In the genomic region with DNA sequence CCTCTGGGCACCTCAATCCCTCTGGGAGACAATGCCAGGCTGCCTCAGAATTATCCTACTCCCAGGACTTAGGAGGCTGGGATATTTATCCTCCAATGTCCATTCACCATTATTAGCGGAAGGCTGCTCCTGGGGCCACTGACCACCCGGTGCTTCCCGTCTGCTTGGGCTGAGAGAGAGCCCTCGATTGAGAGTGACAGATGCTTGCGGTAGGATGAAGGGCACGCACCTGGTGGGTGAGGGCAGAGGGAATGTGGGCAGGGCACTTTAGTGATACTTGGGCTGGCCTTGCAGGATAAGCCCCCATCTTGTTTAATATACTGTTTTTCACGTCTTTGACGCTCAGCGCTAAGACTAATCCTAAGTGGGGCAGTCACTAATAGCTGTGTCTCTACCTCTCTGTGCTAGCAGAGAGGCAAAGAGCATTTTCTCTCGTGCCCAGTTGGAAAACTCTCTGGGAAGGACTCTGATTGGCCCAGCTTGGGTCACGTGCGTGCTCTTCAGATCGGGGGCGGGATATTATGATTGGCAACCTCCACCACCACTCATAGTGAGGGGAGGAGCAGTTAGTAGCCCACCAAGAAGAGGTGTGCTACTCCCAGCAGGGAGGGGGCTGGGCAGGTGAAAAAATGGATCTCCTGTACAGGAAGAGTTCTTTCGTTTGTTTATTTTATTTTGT, we compare ENCODE assay signal across 12 cellular contexts. TPM values are rescaled to one million over a fixed set of nuclear protein-coding genes. Genes with fewer than 3 reads are reported as not detected.
DNase-seq lines count a peak whose midpoint lies in the region; ATAC-seq, FAIRE-seq and TF ChIP-seq lines count a peak whose summit lies in the region.
"Had no signal": no experiment of that assay in that cellular context is flagged by ENCODE, and none has a peak within 500 bp of the region (broad histone marks: within the 10 kb centered on the region; RNA-seq: fewer than 3 reads in every experiment).

No MANE protein-coding gene starts in this region.

- H3K36me3 Mint-ChIP-seq in astrocyte (ENCODE audit: low read depth, unreplicated experiment) = no peaks in the 10 kb centered on the region
- H3K36me3 Mint-ChIP-seq in CD8-positive, alpha-beta T cell = peaks cover 17% of the 10 kb centered on the region

- H3K4me1 Mint-ChIP-seq in astrocyte (ENCODE audit: low read depth, unreplicated experiment) = no peaks in the 10 kb centered on the region
- no peaks in the 10 kb centered on the region for H3K4me1 Mint-ChIP-seq in CD8-positive, alpha-beta T cell (ENCODE audit: low read depth)

- no peak overlapping the region for H2AK5ac ChIP-seq in mesenchymal stem cell (ENCODE audit: low read length, severe bottlenecking)

- WGBS in mesenchymal stem cell = 61% methylated on average over 10 of the region's 15 CpGs

- no peak for ATAC-seq in CD8-positive, alpha-beta T cell

- H2BK12ac ChIP-seq in mesenchymal stem cell (ENCODE audit: low read length in 2 of 2) = no peak overlapping the region

- no peaks in the 10 kb centered on the region for H3K79me1 ChIP-seq in mesenchymal stem cell (replicated peaks; ENCODE audit: low read length, poor library complexity, severe bottlenecking)

- no peak overlapping the region for H3K27ac ChIP-seq in astrocyte (ENCODE audit: low read depth, low read length)
- no peak overlapping the region for H3K27ac ChIP-seq in mesenchymal stem cell (ENCODE audit: low read length, poor library complexity, severe bottlenecking)
- no peak overlapping the region for H3K27ac ChIP-seq in caudate nucleus (ENCODE audit: low read depth, low read length)
- no peak overlapping the region for H3K27ac ChIP-seq in CD8-positive, alpha-beta T cell (ENCODE audit: low read depth, low read length)

- H3K4me3 Mint-ChIP-seq in astrocyte (ENCODE audit: unreplicated experiment) = no peak overlapping the region
- no peak overlapping the region for H3K4me3 Mint-ChIP-seq in CD8-positive, alpha-beta T cell
- H3K4me3 Mint-ChIP-seq: immature natural killer cell had no signal

- no peak for FAIRE-seq in astrocyte (lab: Jason Lieb, UNC)

- no peak overlapping the region for H3K4ac ChIP-seq in mesenchymal stem cell (ENCODE audit: low read depth in 1 of 2, low read length in 2 of 2)

- peak; percentile 9 for DNase-seq in DMS153 (lab: John Stamatoyannopoulos, UW)
- no peak for DNase-seq in DMS153 treated with DMSO at 0.1 percent for 48 hours (lab: John Stamatoyannopoulos, UW; ENCODE audit: unreplicated experiment)
- peak; percentile 27 for DNase-seq in NCI-H1436 treated with DMSO at 0.1 percent for 48 hours (lab: John Stamatoyannopoulos, UW)
- peak; percentile 16 for DNase-seq in astrocyte (ENCODE audit: low read depth)
- DNase-seq in mesenchymal stem cell = peak; percentile 46
- no peak for DNase-seq in caudate nucleus (lab: John Stamatoyannopoulos, UW)
- no peak for DNase-seq in activated CD8-positive, alpha-beta memory T cell treated with anti-CD3 and anti-CD28 coated beads, Interleukin-2, amount 50 U/mL, for 48 hours
- DNase-seq in CD8-positive, alpha-beta T cell = no peak
- DNase-seq: 8988T, MV-4-11, T-helper 9 cell had no signal

- no peaks in the 10 kb centered on the region for H3K36me3 ChIP-seq in astrocyte (ENCODE audit: insufficient read depth, low read length)
- H3K36me3 ChIP-seq in mesenchymal stem cell (ENCODE audit: control insufficient read depth in 1 of 2, insufficient read depth in 2 of 2, low read depth in 1 of 2, low read length in 2 of 2) = no peaks in the 10 kb centered on the region
- H3K36me3 ChIP-seq in CD8-positive, alpha-beta T cell (ENCODE audit: insufficient read depth, low read length) = no peaks in the 10 kb centered on the region

- H3K4me2 ChIP-seq in astrocyte (ENCODE audit: low read length) (no peak overlapping the region), mesenchymal stem cell (ENCODE audit: low read length, poor library complexity, severe bottlenecking) (no peak overlapping the region)

- H3K4me1 ChIP-seq in astrocyte (ENCODE audit: insufficient read depth, low read length) (no peaks in the 10 kb centered on the region), mesenchymal stem cell (ENCODE audit: control insufficient read depth, insufficient read depth, low read depth, low read length) (peaks cover 1% of the 10 kb centered on the region)
- no peaks in the 10 kb centered on the region for H3K4me1 ChIP-seq in CD8-positive, alpha-beta T cell (ENCODE audit: insufficient read depth, low read length)

- H3K9me3 Mint-ChIP-seq in astrocyte (ENCODE audit: unreplicated experiment) = peaks cover 5% of the 10 kb centered on the region
- no peaks in the 10 kb centered on the region for H3K9me3 Mint-ChIP-seq in CD8-positive, alpha-beta T cell
- H3K9me3 Mint-ChIP-seq: immature natural killer cell had no signal

- H2BK15ac ChIP-seq in mesenchymal stem cell (ENCODE audit: low read depth, poor library complexity, severe bottlenecking) = no peak overlapping the region

- POLR2A ChIA-PET in CD8-positive, alpha-beta T cell (lab: Charles Lee) = no interaction called here

- intact Hi-C loops in CD8-positive, alpha-beta T cell (cut with DNase I, micrococcal nuclease) = no loop called here

- H3K18ac ChIP-seq in mesenchymal stem cell (ENCODE audit: low read depth in 1 of 2, low read length in 2 of 2) = no peak overlapping the region

- no peak for TF ChIP-seq CTCF in astrocyte (IDR thresholded peaks at IDR 0.05; ENCODE audit: insufficient read depth, low read depth, low read length)
- no peak for TF ChIP-seq CTCF in CD8-positive, alpha-beta T cell (IDR thresholded peaks at IDR 0.05)

- peak overlapping the region; percentile 47 for H4K8ac ChIP-seq in mesenchymal stem cell (ENCODE audit: low read length)

- H3K27ac Mint-ChIP-seq in astrocyte (ENCODE audit: unreplicated experiment) = no peak overlapping the region
- H3K27ac Mint-ChIP-seq in CD8-positive, alpha-beta T cell = no peak overlapping the region

- H3K4me3 ChIP-seq in astrocyte (ENCODE audit: insufficient read depth, low read depth, low read length) (no peak overlapping the region), mesenchymal stem cell (ENCODE audit: insufficient read depth in 1 of 2, low read depth in 1 of 2, low read length in 2 of 2) (no peak overlapping the region)
- no peak overlapping the region for H3K4me3 ChIP-seq in CD8-positive, alpha-beta T cell (ENCODE audit: low read depth, low read length)

- peaks cover 27% of the 10 kb centered on the region for H3K27me3 Mint-ChIP-seq in astrocyte (ENCODE audit: low read depth, unreplicated experiment)
- no peaks in the 10 kb centered on the region for H3K27me3 Mint-ChIP-seq in CD8-positive, alpha-beta T cell (ENCODE audit: low read depth)

- H3K23ac ChIP-seq in mesenchymal stem cell (ENCODE audit: low read length in 2 of 2) = no peak overlapping the region

- H3K9ac ChIP-seq in astrocyte (ENCODE audit: low read length) (no peak overlapping the region), mesenchymal stem cell (ENCODE audit: low read length) (no peak overlapping the region)

- no peaks in the 10 kb centered on the region for H4K20me1 ChIP-seq in astrocyte (ENCODE audit: insufficient read depth, low read length)

- H3K27me3 ChIP-seq in astrocyte (ENCODE audit: insufficient read depth, low read length) (peaks cover 20% of the 10 kb centered on the region), mesenchymal stem cell (ENCODE audit: control insufficient read depth in 1 of 2, insufficient read depth in 1 of 2, low read length in 2 of 2) (peaks cover 11 to 36% of the 10 kb centered on the region in 2 experiments)
- H3K27me3 ChIP-seq in CD8-positive, alpha-beta T cell (ENCODE audit: insufficient read depth, low read length) = no peaks in the 10 kb centered on the region

- H2BK120ac ChIP-seq in mesenchymal stem cell (ENCODE audit: low read depth, low read length) = no peak overlapping the region

- no peaks in the 10 kb centered on the region for H3K79me2 ChIP-seq in astrocyte (ENCODE audit: insufficient read depth, low read length)

- CTCF ChIA-PET in CD8-positive, alpha-beta T cell (lab: Charles Lee) = interaction anchor here (3.3 kb wide), 1 partner anchor 27 kb away, joined by 10 read pairs; a partner anchor contains a TSS

- no peak overlapping the region for H3K14ac ChIP-seq in mesenchymal stem cell (ENCODE audit: low read length in 2 of 2)

- no peak overlapping the region for H4K91ac ChIP-seq in mesenchymal stem cell (ENCODE audit: low read length)

- H3K9me3 ChIP-seq in astrocyte (ENCODE audit: insufficient read depth, low read depth, low read length) (no peaks in the 10 kb centered on the region), mesenchymal stem cell (ENCODE audit: control insufficient read depth, low read length) (no peaks in the 10 kb centered on the region)
- H3K9me3 ChIP-seq in CD8-positive, alpha-beta T cell (ENCODE audit: low read length) = no peaks in the 10 kb centered on the region

- H2AFZ ChIP-seq in astrocyte (ENCODE audit: low read depth, low read length) = peak overlapping the region; percentile 24
- no peak overlapping the region for H2AFZ ChIP-seq in mesenchymal stem cell (ENCODE audit: low read depth, low read length)

- H2BK5ac ChIP-seq in mesenchymal stem cell (ENCODE audit: low read depth, low read length, poor library complexity, severe bottlenecking) = no peak overlapping the region

RNA-seq across cellular contexts. Expression of a gene that starts 10.6 kb away (rescaled TPM):
- total RNA-seq in astrocyte = 4.8 and 5.4 TPM in 2 replicates
- 3.6 TPM for polyA plus RNA-seq in mesenchymal stem cell (2013, experiment 1 of 2)
- polyA plus RNA-seq in mesenchymal stem cell (2013, experiment 2 of 2) = 3.5 TPM
- total RNA-seq in CD8-positive, alpha-beta T cell = not detected

RNA-seq across cellular contexts. Expression of a gene that starts 26.2 kb away (rescaled TPM):
- total RNA-seq in astrocyte = not detected in 2 replicates
- not detected for polyA plus RNA-seq in mesenchymal stem cell (2013, experiment 1 of 2)
- polyA plus RNA-seq in mesenchymal stem cell (2013, experiment 2 of 2) = not detected
- 1 to 10 TPM; 3.1 to 4.2 TPM for total RNA-seq in CD8-positive, alpha-beta T cell

RNA-seq across cellular contexts. Expression of a gene that starts 59.3 kb away (rescaled TPM):
- total RNA-seq in astrocyte = 18.4 and 18.8 TPM in 2 replicates
- 12.7 TPM for polyA plus RNA-seq in mesenchymal stem cell (2013, experiment 1 of 2)
- 13.7 TPM for polyA plus RNA-seq in mesenchymal stem cell (2013, experiment 2 of 2)
- total RNA-seq in CD8-positive, alpha-beta T cell = 1 to 10 TPM; 7.8 to 7.9 TPM

Comparison
In these comparisons a context has a peak if more than half of its experiments do, and no peak if none do; other contexts are left out.
1. DNase-seq: peak in DMS153 (single experiment), NCI-H1436 treated with DMSO at 0.1 percent for 48 hours (single experiment), astrocyte (single experiment) and mesenchymal stem cell (single experiment); none in DMS153 treated with DMSO at 0.1 percent for 48 hours (single experiment), caudate nucleus (0 of 61), activated CD8-positive, alpha-beta memory T cell treated with anti-CD3 and anti-CD28 coated beads, Interleukin-2, amount 50 U/mL, for 48 hours (single experiment) and CD8-positive, alpha-beta T cell (0 of 7).